ENCODE assay signal across 26 cellular contexts in the genomic region with DNA sequence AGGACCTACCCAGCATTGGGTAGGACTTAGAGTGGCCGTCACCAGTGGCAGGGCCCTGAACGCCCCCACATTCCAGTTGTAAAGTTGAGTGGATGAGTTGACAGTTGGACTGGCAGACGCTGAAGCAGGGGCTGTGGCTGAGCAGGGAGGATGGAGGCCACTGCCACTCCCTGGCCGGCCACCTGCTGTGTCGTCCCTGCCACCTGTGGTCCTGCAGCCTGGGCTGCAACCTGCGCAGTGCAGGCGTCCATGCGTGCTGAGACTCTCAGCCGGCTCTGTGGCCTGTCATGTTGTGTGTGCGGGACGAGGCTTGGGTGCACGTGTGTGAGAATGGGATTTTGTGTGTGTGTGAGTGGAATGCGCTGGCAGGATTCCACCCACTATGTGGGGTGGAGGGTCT.
"Had no signal": no experiment of that assay in that cellular context is flagged by ENCODE, and none has a peak within 500 bp of the region (broad histone marks: within the 10 kb centered on the region; RNA-seq: fewer than 3 reads in every experiment).

No MANE protein-coding gene starts in this region.

- H3K27me3 ChIP-seq: ascending aorta had no signal

- H2AFZ ChIP-seq: PC-9 had no signal

- H3K4me1 ChIP-seq: ascending aorta had no signal

- FAIRE-seq: K562, RCC 7860 had no signal

- DNase-seq: activated CD4-positive, alpha-beta T cell treated with anti-CD3 and anti-CD28 coated beads, Interleukin-2, amount 10 ng/mL, durations not matched to agents 24 days and 14 days; activated CD4-positive, alpha-beta T cell treated with anti-CD3 and anti-CD28 coated beads, Interleukin-2, amount 50 U/mL, for 4 hours; activated CD8-positive, alpha-beta T cell treated with anti-CD3 and anti-CD28 coated beads for 36 hours; activated gamma-delta T cell; activated naive CD4-positive, alpha-beta T cell treated with Interleukin-2 at 50 U/mL for 16 hours; activated naive CD8-positive, alpha-beta T cell treated with anti-CD3 and anti-CD28 coated beads, Interleukin-2, amount 10 ng/mL, durations not matched to agents 7 days and 5 days; activated T-cell treated with anti-CD3 and anti-CD28 coated beads, Interleukin-2, amount 50 U/mL, for 1 hour; activated T-cell treated with anti-CD3 and anti-CD28 coated beads, Interleukin-2, amount 50 U/mL, for 72 hours; amygdala; NCI-H1092 treated with DMSO at 0.1 percent for 48 hours; NCI-H1417; NCI-H1694; NCI-H1930; NCI-H345; NCI-H526; NCI-H748 treated with DMSO at 0.1 percent for 48 hours; NK-92 treated with Interleukin-12 subunit alpha and Interleukin-12 subunit beta, amount 100 ng/mL, for 24 hours; PC-9; Right ventricle myocardium superior; SW 1271; T-helper 1 cell; T-helper 2 cell; T-helper 9 cell had no signal

- H3K4me3 ChIP-seq: ascending aorta, K562, PC-9 had no signal

- H3K27ac ChIP-seq: ascending aorta, PC-9 had no signal

- H3K4me2 ChIP-seq: PC-9 had no signal

- H3K36me3 ChIP-seq: ascending aorta had no signal
